In genomic region chr3:58497074-58497473, GRCh38 we compare ENCODE assay signal across 13 cellular contexts. TPM values are rescaled to one million over a fixed set of nuclear protein-coding genes. Genes with fewer than 3 reads are reported as not detected.
DNase-seq lines count a peak whose midpoint lies in the region; ATAC-seq and TF ChIP-seq lines count a peak whose summit lies in the region.
"Had no signal": no experiment of that assay in that cellular context is flagged by ENCODE, and none has a peak within 500 bp of the region (broad histone marks: within the 10 kb centered on the region; RNA-seq: fewer than 3 reads in every experiment).

No MANE protein-coding gene starts in this region.

- H3K27ac Mint-ChIP-seq in glutamatergic neuron (ENCODE audit: unreplicated experiment), result peak overlapping the region; percentile 52
- H3K27ac Mint-ChIP-seq: T-helper 2 cell treated with Interferon-gamma antibody and Interleukin-4, amounts not matched to agents 5 μg/mL and 100 μg/mL, for 36 hours had no signal

- DNase-seq in NCI-H1417 (lab: John Stamatoyannopoulos, UW), result peak in 2 of 3 experiments; percentile 31 to 55
- no peak for DNase-seq in NCI-H1417 treated with DMSO at 0.1 percent for 48 hours (lab: John Stamatoyannopoulos, UW)
- DNase-seq in PC-3, result no peak
- DNase-seq in glutamatergic neuron, result no peak
- no peak for DNase-seq in smooth muscle cell (lab: John Stamatoyannopoulos, UW; ENCODE audit: unreplicated experiment)
- no peak for DNase-seq in stimulated activated naive CD4-positive, alpha-beta T cell (lab: John Stamatoyannopoulos, UW)
- no peak for DNase-seq in GF-D8 (lab: John Stamatoyannopoulos, UW)
- DNase-seq: activated T-cell treated with anti-CD3 and anti-CD28 coated beads, Interleukin-2, amount 50 U/mL, for 1 hour; NCI-H2081 treated with DMSO at 0.1 percent for 48 hours; psoas muscle had no signal

- H3K27ac ChIP-seq in PC-3 (ENCODE audit: low read length) (no peak overlapping the region), smooth muscle cell (ENCODE audit: low read depth) (peak overlapping the region; percentile 76)
- H3K27ac ChIP-seq: HL-60, psoas muscle had no signal

- peaks cover 48% of the 10 kb centered on the region for H3K4me1 Mint-ChIP-seq in glutamatergic neuron (ENCODE audit: low read depth, unreplicated experiment)

- H3K4me3 Mint-ChIP-seq in glutamatergic neuron (ENCODE audit: unreplicated experiment), result peak overlapping the region; percentile 23
- H3K4me3 Mint-ChIP-seq: T-helper 2 cell treated with Interferon-gamma antibody and Interleukin-4, amounts not matched to agents 5 μg/mL and 100 μg/mL, for 36 hours had no signal

- peaks cover 7% of the 10 kb centered on the region; the same call in 1 of the 2 replicates for H4K20me1 ChIP-seq in PC-3 (ENCODE audit: low read length)
- peaks cover 67% of the 10 kb centered on the region for H4K20me1 ChIP-seq in smooth muscle cell (ENCODE audit: low read depth)

- ATAC-seq in PC-3 (peak; percentile 27), HG03108 (IDR thresholded peaks at IDR 0.05; ENCODE audit: unreplicated experiment) (no peak)
- ATAC-seq: psoas muscle had no signal

- 7% methylated on average over 1 of the region's 1 CpG for WGBS in smooth muscle cell (ENCODE audit: low lambda C conversion rate)

- CTCF ChIA-PET in PC-3 (lab: Charles Lee), result no interaction called here

- intact Hi-C loops in PC-3 (cut with micrococcal nuclease), result no loop called here

- H3K9ac ChIP-seq in PC-3 (ENCODE audit: low read length) (no peak overlapping the region), smooth muscle cell (ENCODE audit: low read depth) (no peak overlapping the region)

- H3K36me3 ChIP-seq in PC-3 (ENCODE audit: low read depth, low read length) (peaks cover 12% of the 10 kb centered on the region), smooth muscle cell (ENCODE audit: low read depth) (peaks cover 6% of the 10 kb centered on the region)

- H3K79me2 ChIP-seq in PC-3 (ENCODE audit: low read length), result peaks cover 86% of the 10 kb centered on the region
- H3K79me2 ChIP-seq in smooth muscle cell (ENCODE audit: low read depth), result peaks cover 70% of the 10 kb centered on the region

- peaks cover 34% of the 10 kb centered on the region for H3K4me1 ChIP-seq in PC-3 (ENCODE audit: insufficient read depth, low read length)
- peaks cover 55% of the 10 kb centered on the region for H3K4me1 ChIP-seq in smooth muscle cell (ENCODE audit: low read depth)

- H3K4me2 ChIP-seq in PC-3 (ENCODE audit: low read length), result peak overlapping the region; percentile 3
- peak overlapping the region; percentile 100 for H3K4me2 ChIP-seq in smooth muscle cell

- H3K36me3 Mint-ChIP-seq in glutamatergic neuron (ENCODE audit: unreplicated experiment), result no peaks in the 10 kb centered on the region

- H3K27me3 ChIP-seq in PC-3 (ENCODE audit: low read length) (no peaks in the 10 kb centered on the region), smooth muscle cell (ENCODE audit: low read depth) (no peaks in the 10 kb centered on the region)

- no peak for TF ChIP-seq CTCF in PC-3 (conservative IDR thresholded peaks at IDR 0.05; ENCODE audit: low read depth, low read length)
- TF ChIP-seq CTCF in glutamatergic neuron (IDR thresholded peaks at IDR 0.05; ENCODE audit: partially characterized antibody, unreplicated experiment), result no peak
- TF ChIP-seq CTCF in smooth muscle cell (IDR thresholded peaks at IDR 0.05; ENCODE audit: borderline replicate concordance, insufficient read depth, poor library complexity, severe bottlenecking), result no peak

- no peaks in the 10 kb centered on the region for H3F3A ChIP-seq in PC-3 (ENCODE audit: low read length, unreplicated experiment)
- peaks cover 16% of the 10 kb centered on the region for H3F3A ChIP-seq in smooth muscle cell (ENCODE audit: low read depth)

- H3K4me3 ChIP-seq in PC-3 (ENCODE audit: low read length), result no peak overlapping the region
- H3K4me3 ChIP-seq in smooth muscle cell, result no peak overlapping the region
- H3K4me3 ChIP-seq: psoas muscle had no signal

- peaks cover 2% of the 10 kb centered on the region for H3K27me3 Mint-ChIP-seq in glutamatergic neuron (ENCODE audit: unreplicated experiment)

- H3K9me3 ChIP-seq in PC-3 (ENCODE audit: low read length) (no peaks in the 10 kb centered on the region), smooth muscle cell (replicated peaks; ENCODE audit: low read depth) (no peaks in the 10 kb centered on the region)
- H3K9me3 ChIP-seq: psoas muscle had no signal

- H2AFZ ChIP-seq in PC-3 (ENCODE audit: low read length), result no peak overlapping the region
- H2AFZ ChIP-seq in smooth muscle cell (ENCODE audit: low read depth), result no peak overlapping the region

- H3K9me3 Mint-ChIP-seq in glutamatergic neuron (ENCODE audit: unreplicated experiment), result peaks cover 3% of the 10 kb centered on the region
- H3K9me3 Mint-ChIP-seq: T-helper 2 cell treated with Interferon-gamma antibody and Interleukin-4, amounts not matched to agents 5 μg/mL and 100 μg/mL, for 36 hours had no signal

- POLR2A ChIA-PET in PC-3 (lab: Charles Lee; ENCODE audit: unreplicated experiment), result interaction anchor here (0.6 to 0.7 kb wide), 2 partner anchors 20 to 81 kb away, joined by 3 to 4 read pairs; no protein-coding TSS in a partner anchor

- no TSS peak for BruUV-seq in PC-3 (replicated peaks; lab: Mats Ljungman, UMichigan)

- H3K9me2 ChIP-seq in PC-3 (replicated peaks; ENCODE audit: low read length), result no peaks in the 10 kb centered on the region

RNA-seq across cellular contexts. Expression of gene KCTD6, which starts 5.2 kb away (rescaled TPM):
- total RNA-seq in PC-3 (2014; rRNA removed) (13.1 and 13.6 TPM in 2 replicates), glutamatergic neuron (ENCODE audit: unreplicated experiment) (21.1 TPM), smooth muscle cell (21.4 and 29.3 TPM in 2 replicates)
- polyA plus RNA-seq in smooth muscle cell, result 18.5 and 20.9 TPM in 2 replicates

RNA-seq across cellular contexts. Expression of gene ACOX2, which starts 39.9 kb away (rescaled TPM):
- total RNA-seq in PC-3 (2014; rRNA removed) (9.8 and 10.8 TPM in 2 replicates), glutamatergic neuron (ENCODE audit: unreplicated experiment) (0.59 TPM), smooth muscle cell (4.6 and 8.5 TPM in 2 replicates)
- polyA plus RNA-seq in smooth muscle cell, result 7.5 and 13.2 TPM in 2 replicates

Comparison
In these comparisons a context has a peak if more than half of its experiments do, and no peak if none do; other contexts are left out.
1. DNase-seq: peak in NCI-H1417 (2 of 3); none in NCI-H1417 treated with DMSO at 0.1 percent for 48 hours (single experiment), PC-3 (single experiment), glutamatergic neuron (single experiment), smooth muscle cell (single experiment), stimulated activated naive CD4-positive, alpha-beta T cell (0 of 6) and GF-D8 (single experiment).